ENCODE assay signal across 9 cellular contexts in the genomic region with DNA sequence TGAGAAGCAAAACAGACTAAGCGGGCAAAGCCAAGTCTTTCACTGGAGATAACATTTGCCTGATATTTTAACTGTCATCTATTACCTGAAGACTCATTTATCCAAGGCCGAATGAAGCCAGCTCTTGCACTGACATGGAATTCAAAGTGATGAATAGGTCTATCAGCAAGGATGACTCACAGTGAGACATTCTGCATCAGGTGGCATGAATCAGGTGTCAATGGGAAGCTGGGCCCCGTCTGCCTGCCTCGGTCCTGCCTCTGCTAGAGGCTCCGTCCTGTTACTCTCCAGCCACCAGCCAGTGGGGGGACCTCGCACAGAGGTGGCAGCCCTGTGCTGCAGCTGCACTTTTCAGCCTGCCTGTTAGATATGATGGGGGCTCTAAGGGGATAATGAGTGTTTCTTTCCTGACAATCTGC. TPM values are rescaled to one million over a fixed set of nuclear protein-coding genes. Genes with fewer than 3 reads are reported as not detected.
DNase-seq lines count a peak whose midpoint lies in the region; ATAC-seq and TF ChIP-seq lines count a peak whose summit lies in the region.
"Had no signal": no experiment of that assay in that cellular context is flagged by ENCODE, and none has a peak within 500 bp of the region (broad histone marks: within the 10 kb centered on the region; RNA-seq: fewer than 3 reads in every experiment).

No MANE protein-coding gene starts in this region.

- no peak for ATAC-seq in HG02623 (IDR thresholded peaks at IDR 0.05; ENCODE audit: unreplicated experiment)
- ATAC-seq in HG02981 (IDR thresholded peaks at IDR 0.05; ENCODE audit: unreplicated experiment), result no peak

- H3K9me3 ChIP-seq in stomach, result no peaks in the 10 kb centered on the region

- TF ChIP-seq CTCF in stomach (IDR thresholded peaks at IDR 0.05), result no peak

- no peak for TF ChIP-seq EP300 in stomach (IDR thresholded peaks at IDR 0.05)

- intact Hi-C loops in stomach (cut with DNase I; ENCODE audit: low total_unique reads), result no loop called here

- no peaks in the 10 kb centered on the region for H3K36me3 ChIP-seq in stomach

- H3K4me3 ChIP-seq in stomach, result no peak overlapping the region

- H3K4me1 ChIP-seq in stomach, result peaks cover 24 to 95% (median 64%) of the 10 kb centered on the region in 4 donors

- H3K27ac ChIP-seq in stomach, result peak overlapping the region in 4 of 5 donors; percentile 4 to 72 (median 58)

- no peak for TF ChIP-seq POLR2A in stomach (IDR thresholded peaks at IDR 0.05)

- no peaks in the 10 kb centered on the region for H3K27me3 ChIP-seq in stomach

- 61 to 85% (median 78%) methylated on average over 4 to 6 of the region's 6 CpGs for WGBS in stomach, 5 donors

- peak; percentile 91 for DNase-seq in HT1080 (ENCODE audit: low read depth)
- DNase-seq in amniotic epithelial cell (ENCODE audit: low read depth), result peak; percentile 80
- peak; percentile 68 for DNase-seq in iris pigment epithelial cell (ENCODE audit: low read depth)
- DNase-seq in stomach, result no peak
- DNase-seq in occipital lobe (lab: John Stamatoyannopoulos, UW), result no peak
- no peak for DNase-seq in Ammon's horn (ENCODE audit: low spot score)
- DNase-seq: Karpas-422 had no signal

RNA-seq across cellular contexts. Expression of a gene that starts 23.5 kb away (rescaled TPM):
- 9.6 and 11.2 TPM in 2 replicates for total RNA-seq in HT1080 (2014; rRNA removed; shearing (Covaris generic))
- polyA plus RNA-seq in HT1080 (2015; cell fraction: cytosol; rRNA removed), result 11.2 and 11.6 TPM in 2 replicates
- 35.1 and 36.8 TPM in 2 replicates for polyA plus RNA-seq in HT1080 (2015; cell fraction: nucleus; rRNA removed)
- total RNA-seq in stomach, result 100 to 1,000 TPM in 1 of 5 donors, 10 to 100 TPM in 4; 41.3 to 158 (median 54.3) TPM
- 1 to 10 TPM; 4.4 to 9.2 (median 6.7) TPM for polyA plus RNA-seq in stomach
- total RNA-seq in occipital lobe, result 12.3 TPM

Comparison
In these comparisons a context has a peak if more than half of its experiments do, and no peak if none do; other contexts are left out.
1. DNase-seq: peak in HT1080 (single experiment), amniotic epithelial cell (single experiment) and iris pigment epithelial cell (single experiment); none in stomach (single experiment), occipital lobe (single experiment) and Ammon's horn (single experiment).